ENCODE assay signal across 8 cellular contexts in genomic region chr9:92671323-92671722, GRCh38. TPM values are rescaled to one million over a fixed set of nuclear protein-coding genes. Genes with fewer than 3 reads are reported as not detected.
A peak's percentile ranks its signal among the peaks of the same experiment; 100 is the strongest.
DNase-seq lines count a peak whose midpoint lies in the region; ATAC-seq, FAIRE-seq and TF ChIP-seq lines count a peak whose summit lies in the region.

No MANE protein-coding gene starts in this region.

- no peak overlapping the region for H3K27ac Mint-ChIP-seq in Caco-2 (ENCODE audit: unreplicated experiment)

- H3K9me3 Mint-ChIP-seq in Caco-2 (ENCODE audit: unreplicated experiment), result no peaks in the 10 kb centered on the region

- intact Hi-C loops in Caco-2 (cut with micrococcal nuclease; ENCODE audit: unreplicated experiment) (no loop called here), kidney (cut with DNase I) (no loop called here), aorta (cut with DNase I) (no loop called here)

- CTCF ChIA-PET in Caco-2 (lab: Charles Lee), result no interaction called here

- WGBS in aorta, 2 donors, result 72 to 80% methylated on average over 4 of the region's 4 CpGs

- H3K27me3 ChIP-seq in Caco-2 (replicated peaks; ENCODE audit: control insufficient read depth, insufficient read depth, low read length), result no peaks in the 10 kb centered on the region
- H3K27me3 ChIP-seq in aorta (ENCODE audit: control insufficient read depth in 1 of 2, insufficient read depth in 2 of 2, low read length in 1 of 2), result no peaks in the 10 kb centered on the region

- in situ Hi-C loops in astrocyte of the spinal cord (cut with HindIII; ENCODE audit: low sequenced_read_pairs), result no loop called here

- H3K36me3 ChIP-seq in Caco-2 (ENCODE audit: control insufficient read depth, insufficient read depth, low read length), result no peaks in the 10 kb centered on the region
- no peaks in the 10 kb centered on the region for H3K36me3 ChIP-seq in kidney (ENCODE audit: control insufficient read depth in 1 of 2, insufficient read depth in 2 of 2, low read length in 2 of 2)
- H3K36me3 ChIP-seq in aorta (ENCODE audit: control insufficient read depth in 1 of 2, insufficient read depth in 2 of 2, low read length in 1 of 2), result no peaks in the 10 kb centered on the region

- peaks cover 6% of the 10 kb centered on the region for H3K4me1 Mint-ChIP-seq in Caco-2 (ENCODE audit: low read depth, unreplicated experiment)

- BruUV-seq in Caco-2 (replicated peaks; lab: Mats Ljungman, UMichigan), result no TSS peak

- no peaks in the 10 kb centered on the region for H3K27me3 Mint-ChIP-seq in Caco-2 (ENCODE audit: insufficient read depth, unreplicated experiment)

- POLR2A ChIA-PET in Caco-2 (lab: Charles Lee), result no interaction called here

- H3K4me3 Mint-ChIP-seq in Caco-2 (ENCODE audit: unreplicated experiment), result peak overlapping the region; percentile 76

- DNase-seq in Caco-2 (no peak), LHCN-M2 (ENCODE audit: low read depth) (peak; percentile 82), astrocyte of the spinal cord (ENCODE audit: low read depth, low spot score) (peak; percentile 68), kidney (peak; percentile 45), aorta (peak; percentile 59 to 71), GM19239 (ENCODE audit: insufficient read length, low spot score) (no peak), middle frontal gyrus (ENCODE audit: extremely low spot score, low spot score) (no peak)

- no peak for ATAC-seq in aorta (ENCODE audit: low FRiP score)
- ATAC-seq in GM18868 (IDR thresholded peaks at IDR 0.05; ENCODE audit: unreplicated experiment), result no peak

- no peaks in the 10 kb centered on the region for H3K36me3 Mint-ChIP-seq in Caco-2 (ENCODE audit: insufficient read depth, unreplicated experiment)

- no peak for TF ChIP-seq CTCF in Caco-2 (IDR thresholded peaks at IDR 0.05; ENCODE audit: insufficient read depth in 1 of 2, low read depth in 1 of 2, low read length in 1 of 2, severe bottlenecking in 1 of 2, unreplicated experiment in 1 of 2)
- no peak for TF ChIP-seq CTCF in astrocyte of the spinal cord (IDR thresholded peaks at IDR 0.05; ENCODE audit: low read depth, low read length)
- TF ChIP-seq CTCF in kidney (IDR thresholded peaks at IDR 0.05; ENCODE audit: borderline replicate concordance, extremely low read depth, insufficient read depth), result no peak

- FAIRE-seq in kidney (lab: Jason Lieb, UNC) (no peak), GM19239 (lab: Jason Lieb, UNC) (no peak)

- H3K9me3 ChIP-seq in Caco-2, result no peaks in the 10 kb centered on the region
- no peaks in the 10 kb centered on the region for H3K9me3 ChIP-seq in kidney (ENCODE audit: control insufficient read depth in 1 of 2, low read length in 2 of 2)
- no peaks in the 10 kb centered on the region for H3K9me3 ChIP-seq in aorta (ENCODE audit: control insufficient read depth, low read length)

- H3K27ac ChIP-seq in kidney (ENCODE audit: low read depth in 2 of 2, low read length in 2 of 2) (no peak overlapping the region), aorta (ENCODE audit: low read depth in 1 of 2, low read length in 2 of 2) (no peak overlapping the region)

- H3K4me3 ChIP-seq in Caco-2 (ENCODE audit: low read depth, low read length) (peak overlapping the region; percentile 75), astrocyte of the spinal cord (ENCODE audit: low read depth, low read length) (peak overlapping the region; percentile 66), kidney (ENCODE audit: low read length in 2 of 2) (peak overlapping the region; percentile 89 to 99), aorta (ENCODE audit: low read length in 2 of 2) (no peak overlapping the region)

- 0 out of 2 replicates have a peak, but pooled peaks cover 6% of the 10 kb centered on the region for H3K4me1 ChIP-seq in Caco-2
- H3K4me1 ChIP-seq in kidney (ENCODE audit: control insufficient read depth in 1 of 2, insufficient read depth in 1 of 2, low read depth in 1 of 2, low read length in 2 of 2), result peaks cover 5 to 9% of the 10 kb centered on the region in 2 donors
- peaks cover 0 to 2% of the 10 kb centered on the region in 2 donors for H3K4me1 ChIP-seq in aorta (ENCODE audit: control insufficient read depth in 1 of 2, insufficient read depth in 2 of 2, low read length in 2 of 2)

- no peak overlapping the region for H3K9ac ChIP-seq in kidney (ENCODE audit: low read length in 2 of 2)

RNA-seq across cellular contexts. Expression of gene IPPK, which starts 1.4 kb away (rescaled TPM):
- total RNA-seq in Caco-2 (2022), result 5.0 and 5.4 TPM in 2 replicates
- 13.1 and 18.0 TPM in 2 replicates for total RNA-seq in LHCN-M2 (2014; rRNA removed)
- polyA plus RNA-seq in LHCN-M2 (2012), result 6.1 TPM
- total RNA-seq in kidney, result 7.3 TPM
- 10.2 TPM for polyA plus RNA-seq in kidney (ENCODE audit: insufficient read depth, low read depth, low replicate concordance)
- total RNA-seq in aorta, result 10 to 100 TPM in 1 of 2 donors, 1 to 10 TPM in 1; 7.6 to 12.1 TPM
- 1 to 10 TPM; 2.5 to 6.0 TPM for polyA plus RNA-seq in aorta

Comparison
In these comparisons a context has a peak if more than half of its experiments do, and no peak if none do; other contexts are left out.
1. DNase-seq: peak in LHCN-M2 (single experiment), astrocyte of the spinal cord (single experiment), kidney (single experiment) and aorta (2 of 2); none in Caco-2 (0 of 2), GM19239 (single experiment) and middle frontal gyrus (single experiment).
2. H3K4me3 ChIP-seq: peak in Caco-2 (single experiment), astrocyte of the spinal cord (single experiment) and kidney (2 of 2); none in aorta (0 of 2).